8 cellular contexts compared by ENCODE assay signal in genomic region chr2:223247136-223247535, GRCh38.
A peak's percentile ranks its signal among the peaks of the same experiment; 100 is the strongest.
DNase-seq lines count a peak whose midpoint lies in the region; ATAC-seq and TF ChIP-seq lines count a peak whose summit lies in the region.

No MANE protein-coding gene starts in this region.

- DNase-seq in GM12865 (ENCODE audit: low read depth) (peak; percentile 19), NCI-H748 treated with DMSO at 0.1 percent for 48 hours (lab: John Stamatoyannopoulos, UW) (peak; percentile 33), epithelial cell of esophagus (ENCODE audit: low read depth) (peak; percentile 63), amniotic stem cell (lab: John Stamatoyannopoulos, UW) (no peak)
- no peak for DNase-seq in activated CD4-positive, alpha-beta memory T cell treated with anti-CD3 and anti-CD28 coated beads, Interleukin-2, amount 10 ng/mL, durations not matched to agents 7 days and 5 days
- no peak for DNase-seq in stimulated activated naive CD4-positive, alpha-beta T cell treated with Interleukin-2 at 50 U/mL for 16 hours (lab: John Stamatoyannopoulos, UW)

- no peaks in the 10 kb centered on the region for H3K4me1 Mint-ChIP-seq in activated CD4-positive, alpha-beta memory T cell treated with anti-CD3 and anti-CD28 coated beads, Interleukin-2, amount 10 ng/mL, durations not matched to agents 7 days and 5 days

- H3K27me3 Mint-ChIP-seq in activated CD4-positive, alpha-beta memory T cell treated with anti-CD3 and anti-CD28 coated beads, Interleukin-2, amount 10 ng/mL, durations not matched to agents 7 days and 5 days = no peaks in the 10 kb centered on the region

- H3K27ac ChIP-seq in 22Rv1 = no peak overlapping the region

- no peak overlapping the region for H3K4me3 Mint-ChIP-seq in activated CD4-positive, alpha-beta memory T cell treated with anti-CD3 and anti-CD28 coated beads, Interleukin-2, amount 10 ng/mL, durations not matched to agents 7 days and 5 days

- ATAC-seq in GM19395 (IDR thresholded peaks at IDR 0.05; ENCODE audit: unreplicated experiment) = no peak

- H3K9me3 Mint-ChIP-seq in activated CD4-positive, alpha-beta memory T cell treated with anti-CD3 and anti-CD28 coated beads, Interleukin-2, amount 10 ng/mL, durations not matched to agents 7 days and 5 days = no peaks in the 10 kb centered on the region

- no peak overlapping the region for H3K27ac Mint-ChIP-seq in activated CD4-positive, alpha-beta memory T cell treated with anti-CD3 and anti-CD28 coated beads, Interleukin-2, amount 10 ng/mL, durations not matched to agents 7 days and 5 days

- POLR2A ChIA-PET in activated CD4-positive, alpha-beta memory T cell treated with anti-CD3 and anti-CD28 coated beads, Interleukin-2, amount 10 ng/mL, durations not matched to agents 7 days and 5 days (lab: Charles Lee) = no interaction called here

- H3K4me3 ChIP-seq in GM12865 (ENCODE audit: low read depth, low read length) (no peak overlapping the region), epithelial cell of esophagus (ENCODE audit: low read length) (no peak overlapping the region)

- no peaks in the 10 kb centered on the region for H3K36me3 Mint-ChIP-seq in activated CD4-positive, alpha-beta memory T cell treated with anti-CD3 and anti-CD28 coated beads, Interleukin-2, amount 10 ng/mL, durations not matched to agents 7 days and 5 days (ENCODE audit: low read depth)

- CTCF ChIA-PET in activated CD4-positive, alpha-beta memory T cell treated with anti-CD3 and anti-CD28 coated beads, Interleukin-2, amount 10 ng/mL, durations not matched to agents 7 days and 5 days (lab: Charles Lee) = no interaction called here

- TF ChIP-seq CTCF in 22Rv1 (IDR thresholded peaks at IDR 0.05) = peak; percentile 68
- no peak for TF ChIP-seq CTCF in GM12865 (IDR thresholded peaks at IDR 0.05; ENCODE audit: insufficient read depth, low read depth, low read length, missing control alignments)
- peak; percentile 75 for TF ChIP-seq CTCF in epithelial cell of esophagus (IDR thresholded peaks at IDR 0.05; ENCODE audit: insufficient read depth, low read depth, low read length, missing control alignments)

Comparison
In these comparisons a context has a peak if more than half of its experiments do, and no peak if none do; other contexts are left out.
1. DNase-seq: peak in GM12865 (single experiment), NCI-H748 treated with DMSO at 0.1 percent for 48 hours (single experiment) and epithelial cell of esophagus (single experiment); none in activated CD4-positive, alpha-beta memory T cell treated with anti-CD3 and anti-CD28 coated beads, Interleukin-2, amount 10 ng/mL, durations not matched to agents 7 days and 5 days (single experiment), amniotic stem cell (single experiment) and stimulated activated naive CD4-positive, alpha-beta T cell treated with Interleukin-2 at 50 U/mL for 16 hours (single experiment).